ENCODE assay signal across 8 cellular contexts in genomic region chr4:52641853-52642563, GRCh38. TPM values are rescaled to one million over a fixed set of nuclear protein-coding genes. Genes with fewer than 3 reads are reported as not detected.
DNase-seq lines count a peak whose midpoint lies in the region; ATAC-seq and TF ChIP-seq lines count a peak whose summit lies in the region.

No MANE protein-coding gene starts in this region.

- no peak for TF ChIP-seq POLR2A in GM18505 (IDR thresholded peaks at IDR 0.05; ENCODE audit: borderline replicate concordance, extremely low read depth, insufficient read depth, insufficient read length)

- no peak overlapping the region for H3K4me3 ChIP-seq in fibroblast of the aortic adventitia (ENCODE audit: low read depth, low read length)

- DNase-seq in fibroblast of the aortic adventitia (ENCODE audit: low read depth) (peak; percentile 33), iPS-NIHi7 (ENCODE audit: extremely low spot score) (no peak), COLO668 (lab: John Stamatoyannopoulos, UW; ENCODE audit: unreplicated experiment) (no peak), cardiac septum (ENCODE audit: low spot score) (no peak), DMS153 (lab: John Stamatoyannopoulos, UW) (no peak)

- no peak for TF ChIP-seq CTCF in fibroblast of the aortic adventitia (IDR thresholded peaks at IDR 0.05; ENCODE audit: insufficient read depth, low read length)

- ATAC-seq in GM18505 (IDR thresholded peaks at IDR 0.05; ENCODE audit: unreplicated experiment) (peak; percentile 74), GM21717 (IDR thresholded peaks at IDR 0.05; ENCODE audit: unreplicated experiment) (peak; percentile 89), HG03575 (IDR thresholded peaks at IDR 0.05; ENCODE audit: extremely low read depth, insufficient number of reproducible peaks, low FRiP score, unreplicated experiment) (peak; percentile 72)

- intact Hi-C loops in cardiac septum (cut with DNase I), result no loop called here

RNA-seq across cellular contexts. Expression of gene USP46, which starts 17.1 kb away (rescaled TPM):
- total RNA-seq in fibroblast of the aortic adventitia (ENCODE audit: low replicate concordance) (9.8 and 12.7 TPM in 2 replicates), cardiac septum (111 TPM)
